In the genomic region with DNA sequence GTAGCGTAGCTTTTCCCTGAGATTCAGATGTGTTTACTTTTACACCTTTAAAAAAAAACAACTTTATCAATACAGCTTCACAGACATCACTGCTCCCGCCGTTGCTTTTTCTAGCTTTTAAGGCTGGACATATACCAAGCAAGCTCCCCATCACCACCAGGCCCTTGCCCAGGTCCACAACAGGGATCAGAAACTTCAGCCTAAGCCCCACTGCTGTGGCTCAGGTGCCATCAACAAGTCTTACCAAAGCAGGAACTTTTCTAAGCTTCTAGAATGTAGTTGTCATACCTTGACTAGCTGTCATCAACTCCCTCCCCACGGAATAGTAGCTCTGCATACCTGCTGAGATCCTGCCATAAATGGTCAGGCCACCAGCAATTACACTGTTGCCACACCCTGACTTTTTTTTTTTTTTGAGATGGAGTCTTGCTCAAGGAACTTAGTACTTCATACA, we compare ENCODE assay signal across 23 cellular contexts. TPM values are rescaled to one million over a fixed set of nuclear protein-coding genes. Genes with fewer than 3 reads are reported as not detected.
DNase-seq lines count a peak whose midpoint lies in the region; ATAC-seq and TF ChIP-seq lines count a peak whose summit lies in the region.
"Had no signal": no experiment of that assay in that cellular context is flagged by ENCODE, and none has a peak within 500 bp of the region (broad histone marks: within the 10 kb centered on the region; RNA-seq: fewer than 3 reads in every experiment).

No MANE protein-coding gene starts in this region.

- H2BK12ac ChIP-seq in H9 (ENCODE audit: insufficient read length, low read depth, low read length): no peak overlapping the region

- H3K9me3 ChIP-seq in H9 (ENCODE audit: control insufficient read depth, low read depth, low read length) (no peaks in the 10 kb centered on the region), Peyer's patch (no peaks in the 10 kb centered on the region), thyroid gland (no peaks in the 10 kb centered on the region)
- H3K9me3 ChIP-seq: SJCRH30, thoracic aorta had no signal

- H3K4me3 ChIP-seq in Peyer's patch (no peak overlapping the region), thyroid gland (replicated peaks in 1 of 3) (no peak overlapping the region)
- H3K4me3 ChIP-seq: heart left ventricle, neural progenitor cell, SJCRH30, thoracic aorta had no signal

- no peaks in the 10 kb centered on the region for H3K79me2 ChIP-seq in H9 (ENCODE audit: insufficient read depth, low read length)

- no peak overlapping the region for H3K23ac ChIP-seq in H9 (ENCODE audit: insufficient read length, low read depth, low read length)

- H2BK120ac ChIP-seq in H9 (ENCODE audit: low read depth, low read length, poor library complexity, severe bottlenecking): no peak overlapping the region

- no peak overlapping the region for H2BK20ac ChIP-seq in H9 (ENCODE audit: low read depth, low read length, poor library complexity, severe bottlenecking)

- TF ChIP-seq POLR2A in Peyer's patch (IDR thresholded peaks at IDR 0.05) (peak; percentile 21 to 32), thyroid gland (IDR thresholded peaks at IDR 0.05) (no peak)

- H3K27ac Mint-ChIP-seq in H9 (no peak overlapping the region), immature natural killer cell (peak overlapping the region in 4 of 6 donors; percentile 37 to 82 (median 60)), progenitor cell of endocrine pancreas (peak overlapping the region; percentile 11)
- H3K27ac Mint-ChIP-seq: memory B cell, neural progenitor cell, T-helper 17 cell had no signal

- no peak overlapping the region for H3K9ac ChIP-seq in H9 (ENCODE audit: extremely low read depth, insufficient read length, low read length)
- H3K9ac ChIP-seq: neural progenitor cell had no signal

- H3K36me3 ChIP-seq in Peyer's patch: no peaks in the 10 kb centered on the region
- no peaks in the 10 kb centered on the region for H3K36me3 ChIP-seq in thyroid gland
- H3K36me3 ChIP-seq: heart left ventricle, neural progenitor cell, SJCRH30, thoracic aorta had no signal

- H3K23me2 ChIP-seq in H9 (ENCODE audit: insufficient read length, low read depth, low read length, poor library complexity, severe bottlenecking): no peaks in the 10 kb centered on the region

- H3K36me3 Mint-ChIP-seq in H9 (ENCODE audit: insufficient read depth in 1 of 3, low read depth in 3 of 3) (no peaks in the 10 kb centered on the region), immature natural killer cell (no peaks in the 10 kb centered on the region), progenitor cell of endocrine pancreas (ENCODE audit: insufficient read depth) (no peaks in the 10 kb centered on the region)
- H3K36me3 Mint-ChIP-seq: memory B cell, neural progenitor cell had no signal

- H3K79me1 ChIP-seq in H9 (ENCODE audit: insufficient read depth, low read depth, low read length, poor library complexity, severe bottlenecking): no peaks in the 10 kb centered on the region

- H4K20me1 ChIP-seq in H9 (ENCODE audit: control insufficient read depth, insufficient read depth, insufficient read length): no peaks in the 10 kb centered on the region

- no peaks in the 10 kb centered on the region for H3K9me3 Mint-ChIP-seq in H9
- no peaks in the 10 kb centered on the region for H3K9me3 Mint-ChIP-seq in immature natural killer cell
- no peaks in the 10 kb centered on the region for H3K9me3 Mint-ChIP-seq in progenitor cell of endocrine pancreas (ENCODE audit: low read depth)
- H3K9me3 Mint-ChIP-seq: memory B cell, neural progenitor cell had no signal

- H4K8ac ChIP-seq in H9 (replicated peaks; ENCODE audit: insufficient read length, low read depth, low read length): no peak overlapping the region

- no peak for TF ChIP-seq CTCF in H9 (conservative IDR thresholded peaks at IDR 0.05)
- TF ChIP-seq CTCF in Peyer's patch (IDR thresholded peaks at IDR 0.05): peak in 2 of 6 experiments; percentile 32 to 33
- no peak for TF ChIP-seq CTCF in progenitor cell of endocrine pancreas (IDR thresholded peaks at IDR 0.05; ENCODE audit: unreplicated experiment)
- TF ChIP-seq CTCF in thyroid gland (IDR thresholded peaks at IDR 0.05): no peak

- H3K4me2 ChIP-seq in H9 (ENCODE audit: insufficient read depth, insufficient read length, low read length): no peak overlapping the region
- H3K4me2 ChIP-seq: neural progenitor cell had no signal

- H3K56ac ChIP-seq in H9 (ENCODE audit: insufficient read length, low read depth, low read length): no peak overlapping the region

- no peak for ATAC-seq in GM21390 (IDR thresholded peaks at IDR 0.05; ENCODE audit: unreplicated experiment)
- ATAC-seq: heart left ventricle, T-helper 17 cell had no signal

- DNase-seq in H9 (peak; percentile 18), Peyer's patch (peak in 2 of 3 donors; percentile 56 to 66), immature natural killer cell (no peak), progenitor cell of endocrine pancreas (ENCODE audit: low spot score, unreplicated experiment) (no peak), thyroid gland (no peak), NCI-H1694 treated with DMSO at 0.1 percent for 48 hours (lab: John Stamatoyannopoulos, UW) (no peak), AG20443 (ENCODE audit: low spot score) (no peak)
- DNase-seq: activated naive CD4-positive, alpha-beta T cell treated with Interleukin-2 at 50 U/mL for 16 hours; anterior cingulate cortex; DND-41; effector CD8-positive, alpha-beta T cell; heart left ventricle; Karpas-422; NCI-H1092; NCI-H2081 treated with DMSO at 0.1 percent for 48 hours; NCI-H524; SJCRH30; T-helper 17 cell had no signal

- no peak overlapping the region for H3K4ac ChIP-seq in H9 (ENCODE audit: low read depth, low read length)

- H3K4me1 Mint-ChIP-seq in H9 (0 out of 4 replicates have a peak, but pooled peaks cover 2 to 3% of the 10 kb centered on the region in 2 experiments), immature natural killer cell (peaks cover 45 to 63% of the 10 kb centered on the region in 2 donors), progenitor cell of endocrine pancreas (ENCODE audit: low read depth) (peaks cover 16% of the 10 kb centered on the region)

- H4K5ac ChIP-seq in H9 (ENCODE audit: insufficient read length, low read depth, low read length): no peak overlapping the region

- H2BK15ac ChIP-seq in H9 (ENCODE audit: low read depth, low read length): no peak overlapping the region

- intact Hi-C loops in thyroid gland (cut with DNase I): no loop called here

- H3K4me3 Mint-ChIP-seq in H9 (no peak overlapping the region), immature natural killer cell (peak overlapping the region in 1 of 5 donors; percentile 43), progenitor cell of endocrine pancreas (ENCODE audit: low read depth) (no peak overlapping the region)
- H3K4me3 Mint-ChIP-seq: memory B cell, neural progenitor cell, T-helper 17 cell had no signal

- no peak overlapping the region for H4K91ac ChIP-seq in H9 (ENCODE audit: insufficient read length, low read depth, low read length)

- H2BK5ac ChIP-seq in H9 (ENCODE audit: insufficient read length, low read length): no peak overlapping the region

- no peak overlapping the region for H2AFZ ChIP-seq in H9 (ENCODE audit: low read length)
- H2AFZ ChIP-seq: neural progenitor cell had no signal

- no peak overlapping the region for H3K14ac ChIP-seq in H9 (ENCODE audit: insufficient read depth, low read length)

- no peak overlapping the region for H2AK5ac ChIP-seq in H9 (ENCODE audit: insufficient read length, low read length)

- H3T11ph ChIP-seq in H9 (ENCODE audit: low read length): no peak overlapping the region

- H3K27me3 Mint-ChIP-seq in H9 (ENCODE audit: low read depth) (peaks cover 3% of the 10 kb centered on the region), immature natural killer cell (ENCODE audit: low read depth in 3 of 3) (peaks cover 0 to 4% (median 0%) of the 10 kb centered on the region in 3 donors), progenitor cell of endocrine pancreas (peaks cover 16% of the 10 kb centered on the region)
- H3K27me3 Mint-ChIP-seq: T-helper 17 cell had no signal

- H3K4me1 ChIP-seq in H9 (ENCODE audit: insufficient read depth, low read length): no peaks in the 10 kb centered on the region
- H3K4me1 ChIP-seq in Peyer's patch: peaks cover 0 to 19% (median 12%) of the 10 kb centered on the region in 4 donors
- H3K4me1 ChIP-seq in thyroid gland: peaks cover 0 to 5% of the 10 kb centered on the region in 2 donors

- H3K27ac ChIP-seq in H9 (ENCODE audit: insufficient read length, low read depth, low read length) (no peak overlapping the region), Peyer's patch (peak overlapping the region in 3 of 4 donors; percentile 80 to 95 (median 90)), thyroid gland (no peak overlapping the region)
- H3K27ac ChIP-seq: neural progenitor cell, SJCRH30, thoracic aorta, VCaP had no signal

- H3K27me3 ChIP-seq in H9 (ENCODE audit: insufficient read depth, low read length): no peaks in the 10 kb centered on the region
- H3K27me3 ChIP-seq in Peyer's patch: no peaks in the 10 kb centered on the region
- no peaks in the 10 kb centered on the region for H3K27me3 ChIP-seq in thyroid gland
- H3K27me3 ChIP-seq: heart left ventricle, neural progenitor cell, SJCRH30 had no signal

- no peak overlapping the region for H3K18ac ChIP-seq in H9 (ENCODE audit: insufficient read length, low read depth, low read length)

- WGBS in H9 (ENCODE audit: extremely low coverage, insufficient read length, low lambda C conversion rate): no CpG with 5 or more reads among the region's 4 CpGs
- 79 to 81% methylated on average over 4 of the region's 4 CpGs for WGBS in thyroid gland, 2 donors

RNA-seq across cellular contexts. Expression of gene ADIPOR2, which starts 20.0 kb away (rescaled TPM):
- total RNA-seq in H9 (2021) (44.2 and 45.3 TPM in 2 replicates), Peyer's patch (10 to 100 TPM; 26.4 to 89.1 (median 73.9) TPM), progenitor cell of endocrine pancreas (83.6 and 85.4 TPM in 2 replicates), thyroid gland (10 to 100 TPM; 46.0 to 59.3 (median 52.4) TPM)
- 10 to 100 TPM in 1 of 3 donors, 1 to 10 TPM in 2; 4.6 to 11.3 (median 4.7) TPM for polyA plus RNA-seq in immature natural killer cell

RNA-seq across cellular contexts. Expression of gene WNT5B, which starts 41.8 kb away (rescaled TPM):
- total RNA-seq in H9 (2021) (0.61 and 1.5 TPM in 2 replicates), Peyer's patch (1 to 10 TPM in 1 of 4 donors, under 1 TPM in 2, not detected in 1; 0.53 to 9.1 (median 0.94) TPM), progenitor cell of endocrine pancreas (8.9 and 10.1 TPM in 2 replicates), thyroid gland (1 to 10 TPM in 1 of 4 donors, under 1 TPM in 3; 0.78 to 4.3 (median 0.95) TPM)
- not detected for polyA plus RNA-seq in immature natural killer cell
- total RNA-seq: T-helper 17 cell had no signal

Comparison
In these comparisons a context has a peak if more than half of its experiments do, and no peak if none do; other contexts are left out.
1. DNase-seq: peak in H9 (single experiment) and Peyer's patch (2 of 3); none in immature natural killer cell (0 of 3), progenitor cell of endocrine pancreas (single experiment), thyroid gland (0 of 2), NCI-H1694 treated with DMSO at 0.1 percent for 48 hours (single experiment) and AG20443 (single experiment).
2. H3K27ac ChIP-seq: peak in Peyer's patch (3 of 4); none in H9 (single experiment) and thyroid gland (0 of 3).
3. H3K27ac Mint-ChIP-seq: peak in immature natural killer cell (4 of 6) and progenitor cell of endocrine pancreas (single experiment); none in H9 (0 of 3).
4. POLR2A ChIP-seq: peak in Peyer's patch (2 of 2); none in thyroid gland (0 of 2).